ENCODE assay signal across 23 cellular contexts in the genomic region with DNA sequence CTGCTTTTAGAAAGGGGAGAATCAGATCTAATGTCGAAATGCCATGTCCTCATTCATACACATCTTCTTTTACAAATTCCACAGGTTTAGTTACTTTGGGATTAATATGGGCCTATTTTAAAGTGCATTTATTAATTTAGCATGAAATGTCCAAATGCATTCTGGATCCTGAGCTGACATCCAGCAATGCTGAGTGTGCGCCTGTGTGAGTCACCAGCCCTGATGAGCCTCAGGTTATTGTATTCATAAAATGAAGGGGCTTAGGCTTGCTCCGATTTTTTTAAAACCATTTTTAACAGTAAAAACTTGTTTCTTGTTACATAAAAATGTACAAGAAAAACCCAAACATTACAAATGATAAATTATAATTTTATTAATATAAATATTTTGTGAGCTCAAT.
"Had no signal": no experiment of that assay in that cellular context is flagged by ENCODE, and none has a peak within 500 bp of the region (broad histone marks: within the 10 kb centered on the region; RNA-seq: fewer than 3 reads in every experiment).

No MANE protein-coding gene starts in this region.

- H3K27ac ChIP-seq: heart left ventricle, neural progenitor cell, pancreas, stomach, thoracic aorta, transverse colon had no signal

- H3K9me3 ChIP-seq: heart left ventricle, pancreas, stomach, thoracic aorta, transverse colon had no signal

- H3K36me3 ChIP-seq: heart left ventricle, neural progenitor cell, pancreas, stomach, thoracic aorta, transverse colon had no signal

- H3K27me3 ChIP-seq: neural progenitor cell, pancreas, stomach, transverse colon had no signal

- H3K4me2 ChIP-seq: neural progenitor cell had no signal

- ATAC-seq: heart left ventricle; left colon; left ventricle myocardium superior; natural killer cell treated with Interleukin-12 subunit alpha and Interleukin-12 subunit beta and Interleukin-15 and Interleukin-18, amount 100 ng/mL, for 72 hours; pancreas; right cardiac atrium had no signal

- H3K4me3 ChIP-seq: heart left ventricle, lung, neural progenitor cell, pancreas, stomach, thoracic aorta, transverse colon had no signal

- H3K9ac ChIP-seq: neural progenitor cell had no signal

- DNase-seq: effector CD4-positive, alpha-beta T cell; endodermal cell; erythroblast; foreskin melanocyte; heart left ventricle; hippocampal formation; left colon; left ventricle myocardium superior; mesenchymal stem cell; midbrain; nucleus accumbens; pancreas; right cardiac atrium; small intestine; stimulated activated CD4-positive, alpha-beta T cell treated with anti-CD3 and anti-CD28 coated beads, Interleukin-12 subunit alpha, Interleukin-12 subunit beta, amount 100 ng/mL, for 4 hours; stimulated activated naive CD4-positive, alpha-beta T cell; stomach; substantia nigra; transverse colon had no signal

- H3K4me1 ChIP-seq: heart left ventricle, neural progenitor cell, stomach had no signal

- H2AFZ ChIP-seq: neural progenitor cell had no signal
